18 cellular contexts compared by ENCODE assay signal in genomic region chr21:16241021-16241420, GRCh38.
"Had no signal": no experiment of that assay in that cellular context is flagged by ENCODE, and none has a peak within 500 bp of the region (broad histone marks: within the 10 kb centered on the region; RNA-seq: fewer than 3 reads in every experiment).

No MANE protein-coding gene starts in this region.

- H3K36me3 ChIP-seq: ascending aorta, gastrocnemius medialis, heart right ventricle, neural progenitor cell, ovary, tibial nerve had no signal

- DNase-seq: activated CD4-positive, alpha-beta T cell treated with anti-CD3 and anti-CD28 coated beads, Interleukin-2, amount 50 U/mL, for 48 hours; activated gamma-delta T cell; cerebellar nuclear complex; effector CD8-positive, alpha-beta T cell; gastrocnemius medialis; heart right ventricle; immature natural killer cell; left ventricle myocardium superior; naive thymus-derived CD4-positive, alpha-beta T cell; ovary; psoas muscle; stimulated activated CD4-positive, alpha-beta T cell treated with anti-CD3 and anti-CD28 coated beads, Interleukin-4, amount 100 ng/mL, for 1 hour had no signal

- H3K4me2 ChIP-seq: neural progenitor cell, smooth muscle cell had no signal

- H3K9me3 ChIP-seq: ascending aorta, gastrocnemius medialis, ovary, psoas muscle had no signal

- ATAC-seq: gastrocnemius medialis; heart right ventricle; left ventricle myocardium superior; psoas muscle; sciatic nerve; stimulated activated effector memory CD8-positive, alpha-beta T cell treated with anti-CD3 and anti-CD28 coated beads, Interleukin-12 subunit alpha, Interleukin-12 subunit beta, amount 100 ng/mL, for 72 hours had no signal

- H3K4me3 ChIP-seq: ascending aorta, gastrocnemius medialis, heart right ventricle, neural progenitor cell, ovary, psoas muscle, smooth muscle cell, tibial nerve had no signal

- H3K27ac ChIP-seq: ascending aorta, heart right ventricle, neural progenitor cell, ovary, psoas muscle had no signal

- H2AFZ ChIP-seq: neural progenitor cell had no signal

- H3K27me3 ChIP-seq: ascending aorta, gastrocnemius medialis, heart right ventricle, ovary, tibial nerve had no signal

- H3K4me1 ChIP-seq: ascending aorta, heart right ventricle, neural progenitor cell had no signal

- H3K9ac ChIP-seq: neural progenitor cell had no signal
